In the genomic region with DNA sequence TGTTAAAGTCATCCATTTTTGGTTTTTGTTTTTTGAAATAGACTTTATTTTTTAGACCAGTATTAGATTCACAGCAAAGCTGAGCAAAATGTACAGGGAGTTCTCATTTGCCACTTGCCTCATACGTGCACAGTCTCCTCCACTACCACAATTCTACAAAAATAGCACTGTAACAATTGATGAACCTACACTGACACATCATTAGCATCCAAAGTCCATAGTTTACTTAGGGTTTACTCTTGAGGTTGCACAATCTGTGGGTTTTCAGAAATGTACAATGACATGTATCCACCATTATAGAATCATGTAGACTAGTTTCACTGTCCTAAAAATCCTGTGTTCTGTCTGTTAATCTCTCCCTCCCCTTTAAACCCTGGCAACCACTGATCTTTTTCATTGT, we compare ENCODE assay signal across 17 cellular contexts.
"Had no signal": no experiment of that assay in that cellular context is flagged by ENCODE, and none has a peak within 500 bp of the region (broad histone marks: within the 10 kb centered on the region; RNA-seq: fewer than 3 reads in every experiment).

No MANE protein-coding gene starts in this region.

- DNase-seq: activated CD8-positive, alpha-beta memory T cell treated with anti-CD3 and anti-CD28 coated beads, Interleukin-2, amount 50 U/mL, for 4 hours; activated CD8-positive, alpha-beta T cell treated with anti-CD3 and anti-CD28 coated beads for 36 hours; activated naive CD4-positive, alpha-beta T cell treated with Interleukin-2 at 50 U/mL for 16 hours; caudate nucleus; effector CD8-positive, alpha-beta T cell; kidney; left ventricle myocardium superior; ovary; stimulated activated CD4-positive, alpha-beta T cell treated with anti-CD3 and anti-CD28 coated beads, Interleukin-4, amount 100 ng/mL, for 4 hours; T1000; thyroid gland; uterus had no signal

- ATAC-seq: activated CD8-positive, alpha-beta T cell treated with anti-CD3 and anti-CD28 coated beads for 36 hours; left ventricle myocardium superior had no signal

- H3K4me2 ChIP-seq: neural progenitor cell had no signal

- H3K27ac ChIP-seq: coronary artery, epithelial cell of prostate, neural progenitor cell, ovary, thyroid gland, uterus, VCaP had no signal

- H3K36me3 ChIP-seq: neural progenitor cell, ovary, thyroid gland had no signal

- H2AFZ ChIP-seq: neural progenitor cell had no signal

- H3K4me3 ChIP-seq: coronary artery, neural progenitor cell, ovary, thyroid gland, uterus had no signal

- H3K4me3 Mint-ChIP-seq: activated CD8-positive, alpha-beta T cell treated with anti-CD3 and anti-CD28 coated beads for 36 hours; activated T-helper 1 cell treated with anti-CD3 and anti-CD28 coated beads, Interleukin-12 subunit alpha, Interleukin-12 subunit beta, Interleukin-2, Interleukin-4 antibody, amounts not matched to agents 30 ng/mL and 10 ng/mL and 1 ng/mL, durations not matched to agents 14 hours and 24 hours and 36 hours; neural progenitor cell had no signal

- H3K9me3 ChIP-seq: ovary, thyroid gland, uterus had no signal

- H3K4me1 Mint-ChIP-seq: neural progenitor cell had no signal

- H3K4me1 ChIP-seq: neural progenitor cell, thyroid gland, uterus had no signal

- H3K27me3 ChIP-seq: ovary, thyroid gland had no signal

- H3K27ac Mint-ChIP-seq: activated T-helper 1 cell treated with anti-CD3 and anti-CD28 coated beads, Interleukin-12 subunit alpha, Interleukin-12 subunit beta, Interleukin-2, Interleukin-4 antibody, amounts not matched to agents 30 ng/mL and 10 ng/mL and 1 ng/mL, durations not matched to agents 14 hours and 24 hours and 36 hours; neural progenitor cell had no signal

- H3K27me3 Mint-ChIP-seq: activated CD8-positive, alpha-beta T cell treated with anti-CD3 and anti-CD28 coated beads for 36 hours had no signal

- H3K36me3 Mint-ChIP-seq: neural progenitor cell had no signal

- H3K9ac ChIP-seq: neural progenitor cell had no signal
